ENCODE assay signal across 15 cellular contexts in genomic region chr17:46991618-46992017, GRCh38. TPM values are rescaled to one million over a fixed set of nuclear protein-coding genes. Genes with fewer than 3 reads are reported as not detected.
"Had no signal": no experiment of that assay in that cellular context is flagged by ENCODE, and none has a peak within 500 bp of the region (broad histone marks: within the 10 kb centered on the region; RNA-seq: fewer than 3 reads in every experiment).

No MANE protein-coding gene starts in this region.

- ATAC-seq: activated CD8-positive, alpha-beta T cell treated with anti-CD3 and anti-CD28 coated beads, Interleukin-2, amount 10 ng/mL, durations not matched to agents 7 days and 5 days; left lobe of liver; stimulated activated naive CD8-positive, alpha-beta T cell treated with anti-CD3 and anti-CD28 coated beads, Interleukin-15, Interleukin-2, amounts not matched to agents 100 U/mL and 50 U/mL, for 24 hours had no signal

- H3K4me3 Mint-ChIP-seq: activated CD8-positive, alpha-beta T cell treated with anti-CD3 and anti-CD28 coated beads, Interleukin-2, amount 10 ng/mL, durations not matched to agents 7 days and 5 days; activated T-helper 1 cell treated with anti-CD3 and anti-CD28 coated beads, Interleukin-12 subunit alpha, Interleukin-12 subunit beta, Interleukin-2, Interleukin-4 antibody, amounts not matched to agents 30 ng/mL and 10 ng/mL and 1 ng/mL, durations not matched to agents 14 hours and 24 hours and 36 hours had no signal

- DNase-seq: activated CD4-positive, alpha-beta T cell treated with anti-CD3 and anti-CD28 coated beads for 48 hours; activated CD8-positive, alpha-beta memory T cell treated with anti-CD3 and anti-CD28 coated beads, Interleukin-2, amount 50 U/mL, for 48 hours; activated CD8-positive, alpha-beta T cell treated with anti-CD3 and anti-CD28 coated beads, Interleukin-2, amount 10 ng/mL, durations not matched to agents 7 days and 5 days; activated naive CD4-positive, alpha-beta T cell; mesenchymal stem cell; stimulated activated CD4-positive, alpha-beta T cell treated with anti-CD3 and anti-CD28 coated beads, Interleukin-2, amount 100 ng/mL, for 48 hours; stimulated activated naive CD8-positive, alpha-beta T cell treated with anti-CD3 and anti-CD28 coated beads, Interleukin-15, Interleukin-2, amounts not matched to agents 100 U/mL and 50 U/mL, for 24 hours; testis; WERI-Rb-1 had no signal

- H3K9me3 Mint-ChIP-seq: activated T-helper 1 cell treated with anti-CD3 and anti-CD28 coated beads, Interleukin-12 subunit alpha, Interleukin-12 subunit beta, Interleukin-2, Interleukin-4 antibody, amounts not matched to agents 30 ng/mL and 10 ng/mL and 1 ng/mL, durations not matched to agents 14 hours and 24 hours and 36 hours had no signal

- H3K27ac Mint-ChIP-seq: activated CD8-positive, alpha-beta T cell treated with anti-CD3 and anti-CD28 coated beads, Interleukin-2, amount 10 ng/mL, durations not matched to agents 7 days and 5 days; activated T-helper 1 cell treated with anti-CD3 and anti-CD28 coated beads, Interleukin-12 subunit alpha, Interleukin-12 subunit beta, Interleukin-2, Interleukin-4 antibody, amounts not matched to agents 30 ng/mL and 10 ng/mL and 1 ng/mL, durations not matched to agents 14 hours and 24 hours and 36 hours had no signal

RNA-seq across cellular contexts. Expression of gene RPRML, which starts 12.6 kb away (rescaled TPM):
- total RNA-seq: activated T-helper 1 cell treated with anti-CD3 and anti-CD28 coated beads, Interleukin-12 subunit alpha, Interleukin-12 subunit beta, Interleukin-2, Interleukin-4 antibody, amounts not matched to agents 30 ng/mL and 10 ng/mL and 1 ng/mL, durations not matched to agents 14 hours and 24 hours and 36 hours; astrocyte; fibroblast of villous mesenchyme; left lobe of liver; osteoblast; testis; urinary bladder had no signal
